In the genomic region with DNA sequence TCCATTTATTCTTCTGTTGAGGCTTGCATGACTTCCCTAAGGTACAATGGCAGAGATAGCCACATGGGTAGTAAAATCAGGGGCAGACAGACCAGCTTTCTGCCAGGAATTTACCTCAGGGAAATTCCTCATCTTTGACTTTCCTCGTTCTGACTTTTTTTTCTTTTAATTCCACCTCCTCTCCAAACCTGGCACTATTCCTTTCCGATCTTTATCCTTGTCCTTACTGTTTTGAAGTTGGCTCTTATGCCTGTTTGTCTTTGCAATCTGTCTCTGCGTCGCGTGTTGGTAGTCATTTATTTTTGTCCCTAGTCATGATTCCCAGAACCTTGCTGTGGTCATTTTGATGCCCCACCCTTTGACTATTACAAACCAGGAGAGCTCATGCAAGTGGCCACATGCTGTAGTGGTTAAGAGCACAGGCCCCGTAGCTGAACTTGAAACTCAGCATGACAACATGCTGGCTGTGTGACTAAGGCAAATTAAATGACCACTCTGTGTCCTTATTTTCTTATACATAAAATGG, we compare ENCODE assay signal across 1 cellular context.
A peak's percentile ranks its signal among the peaks of the same experiment; 100 is the strongest.
TF ChIP-seq lines count a peak whose summit lies in the region.

No MANE protein-coding gene starts in this region.

TF ChIP-seq in IMR-90, 13 proteins besides CTCF, POLR2A, EP300 and RAD21:
- TF ChIP-seq RCOR1 (IDR thresholded peaks at IDR 0.05; ENCODE audit: insufficient replicate concordance, low read length) (no peak), NFE2L2 (IDR thresholded peaks at IDR 0.05; ENCODE audit: low read depth, low read length) (peak; percentile 36; the same call in 1 of the 2 replicates), USF2 (IDR thresholded peaks at IDR 0.05; ENCODE audit: low read depth, low read length) (peak; percentile 10; the same call in 1 of the 2 replicates)
